Comparison of ENCODE assay signal across 15 cellular contexts in genomic region chr2:65030933-65031332, GRCh38. TPM values are rescaled to one million over a fixed set of nuclear protein-coding genes. Genes with fewer than 3 reads are reported as not detected.
DNase-seq lines count a peak whose midpoint lies in the region; ATAC-seq and TF ChIP-seq lines count a peak whose summit lies in the region.
"Had no signal": no experiment of that assay in that cellular context is flagged by ENCODE, and none has a peak within 500 bp of the region (broad histone marks: within the 10 kb centered on the region; RNA-seq: fewer than 3 reads in every experiment).

No MANE protein-coding gene starts in this region.

- peak overlapping the region; percentile 7 for H3K4me3 Mint-ChIP-seq in T-helper 2 cell treated with Interferon-gamma antibody and Interleukin-4, amounts not matched to agents 5 μg/mL and 100 μg/mL, for 36 hours
- peak overlapping the region; percentile 52 to 69 for H3K4me3 Mint-ChIP-seq in stimulated activated naive B cell treated with anti-CD40 and anti-IgM and Interleukin-4, amounts not matched to agents 10 μg/mL and 1 μg/mL and 100 μg/mL, for 72 hours
- H3K4me3 Mint-ChIP-seq in activated CD8-positive, alpha-beta memory T cell treated with anti-CD3 and anti-CD28 coated beads, Interleukin-2, amount 10 ng/mL, durations not matched to agents 7 days and 5 days: no peak overlapping the region

- intact Hi-C loops in colonic mucosa (cut with DNase I): no loop called here

- H3K9me3 Mint-ChIP-seq in T-helper 2 cell treated with Interferon-gamma antibody and Interleukin-4, amounts not matched to agents 5 μg/mL and 100 μg/mL, for 36 hours: no peaks in the 10 kb centered on the region
- H3K9me3 Mint-ChIP-seq in stimulated activated naive B cell treated with anti-CD40 and anti-IgM and Interleukin-4, amounts not matched to agents 10 μg/mL and 1 μg/mL and 100 μg/mL, for 72 hours: peaks cover 0 to under 1% of the 10 kb centered on the region in 2 donors
- no peaks in the 10 kb centered on the region for H3K9me3 Mint-ChIP-seq in activated CD8-positive, alpha-beta memory T cell treated with anti-CD3 and anti-CD28 coated beads, Interleukin-2, amount 10 ng/mL, durations not matched to agents 7 days and 5 days (ENCODE audit: low read depth)

- peak overlapping the region; percentile 22; the same call in 1 of the 2 replicates for H2AFZ ChIP-seq in KMS-11 (ENCODE audit: low read depth)

- H3K36me3 ChIP-seq in KMS-11 (ENCODE audit: insufficient read depth) (no peaks in the 10 kb centered on the region), colonic mucosa (no peaks in the 10 kb centered on the region)
- H3K36me3 ChIP-seq: sigmoid colon, upper lobe of right lung had no signal

- H4K20me1 ChIP-seq in KMS-11 (ENCODE audit: insufficient read depth): no peaks in the 10 kb centered on the region

- H3K79me2 ChIP-seq in KMS-11 (ENCODE audit: insufficient read depth, low read depth): no peaks in the 10 kb centered on the region

- CTCF ChIA-PET in activated CD8-positive, alpha-beta memory T cell treated with anti-CD3 and anti-CD28 coated beads, Interleukin-2, amount 10 ng/mL, durations not matched to agents 7 days and 5 days (lab: Charles Lee): interaction anchor here (0.9 to 6.1 kb wide), 5 partner anchors 9 to 117 kb away, joined by 3 to 38 read pairs (median 4); no protein-coding TSS in a partner anchor

- H3K4me1 ChIP-seq in KMS-11 (ENCODE audit: low read depth, poor library complexity, severe bottlenecking): peaks cover 72% of the 10 kb centered on the region
- H3K4me1 ChIP-seq in colonic mucosa: peaks cover 6% of the 10 kb centered on the region
- H3K4me1 ChIP-seq: sigmoid colon had no signal

- H3K9me3 ChIP-seq in colonic mucosa: no peaks in the 10 kb centered on the region
- H3K9me3 ChIP-seq: sigmoid colon, upper lobe of right lung had no signal

- H3K36me3 Mint-ChIP-seq in T-helper 2 cell treated with Interferon-gamma antibody and Interleukin-4, amounts not matched to agents 5 μg/mL and 100 μg/mL, for 36 hours (ENCODE audit: low read depth): peaks cover under 1% of the 10 kb centered on the region
- peaks cover 18 to 23% of the 10 kb centered on the region in 2 donors for H3K36me3 Mint-ChIP-seq in stimulated activated naive B cell treated with anti-CD40 and anti-IgM and Interleukin-4, amounts not matched to agents 10 μg/mL and 1 μg/mL and 100 μg/mL, for 72 hours
- no peaks in the 10 kb centered on the region for H3K36me3 Mint-ChIP-seq in activated CD8-positive, alpha-beta memory T cell treated with anti-CD3 and anti-CD28 coated beads, Interleukin-2, amount 10 ng/mL, durations not matched to agents 7 days and 5 days

- no peak for ATAC-seq in stimulated activated naive B cell treated with anti-CD40 and anti-IgM and Interleukin-4, amounts not matched to agents 10 μg/mL and 1 μg/mL and 100 μg/mL, for 72 hours (replicated peaks)
- ATAC-seq in activated CD8-positive, alpha-beta memory T cell treated with anti-CD3 and anti-CD28 coated beads, Interleukin-2, amount 10 ng/mL, durations not matched to agents 7 days and 5 days: no peak

- H3K27ac ChIP-seq in KMS-11: peak overlapping the region; percentile 63; the same call in 1 of the 2 replicates
- H3K27ac ChIP-seq in colonic mucosa: peak overlapping the region; percentile 90
- H3K27ac ChIP-seq: sigmoid colon, upper lobe of right lung had no signal

- no peak for DNase-seq in T-helper 2 cell treated with Interferon-gamma antibody and Interleukin-4, amounts not matched to agents 5 μg/mL and 100 μg/mL, for 36 hours (ENCODE audit: low spot score)
- DNase-seq in T-helper 2 cell (no peak), colonic mucosa (no peak), activated T-cell treated with anti-CD3 and anti-CD28 coated beads for 4 hours (no peak), H4 (ENCODE audit: low spot score) (no peak)
- DNase-seq in stimulated activated naive B cell treated with anti-CD40 and anti-IgM and Interleukin-4, amounts not matched to agents 10 μg/mL and 1 μg/mL and 100 μg/mL, for 72 hours: no peak
- DNase-seq in activated CD8-positive, alpha-beta memory T cell treated with anti-CD3 and anti-CD28 coated beads, Interleukin-2, amount 10 ng/mL, durations not matched to agents 7 days and 5 days: no peak
- DNase-seq: activated naive CD4-positive, alpha-beta T cell treated with Interleukin-2 at 50 U/mL for 16 hours; foreskin fibroblast; NCI-H2081 treated with DMSO at 0.1 percent for 48 hours; nucleus accumbens; sigmoid colon; stimulated activated CD4-positive, alpha-beta T cell treated with anti-CD3 and anti-CD28 coated beads, Interleukin-4, amount 100 ng/mL, for 1 hour; upper lobe of right lung had no signal

- H3K27ac Mint-ChIP-seq in T-helper 2 cell treated with Interferon-gamma antibody and Interleukin-4, amounts not matched to agents 5 μg/mL and 100 μg/mL, for 36 hours: peak overlapping the region; percentile 52
- H3K27ac Mint-ChIP-seq in stimulated activated naive B cell treated with anti-CD40 and anti-IgM and Interleukin-4, amounts not matched to agents 10 μg/mL and 1 μg/mL and 100 μg/mL, for 72 hours: peak overlapping the region; percentile 57
- no peak overlapping the region for H3K27ac Mint-ChIP-seq in activated CD8-positive, alpha-beta memory T cell treated with anti-CD3 and anti-CD28 coated beads, Interleukin-2, amount 10 ng/mL, durations not matched to agents 7 days and 5 days

- TF ChIP-seq CTCF in KMS-11 (conservative IDR thresholded peaks at IDR 0.05; ENCODE audit: low read depth, low read length): no peak
- TF ChIP-seq CTCF in colonic mucosa (IDR thresholded peaks at IDR 0.05): no peak

- H3K4me3 ChIP-seq in KMS-11 (IDR thresholded peaks at IDR 0.05; ENCODE audit: insufficient read depth, low read depth, low read length) (no peak overlapping the region), colonic mucosa (peak overlapping the region; percentile 4)
- H3K4me3 ChIP-seq: sigmoid colon had no signal

- peaks cover 23% of the 10 kb centered on the region for H3K4me1 Mint-ChIP-seq in T-helper 2 cell treated with Interferon-gamma antibody and Interleukin-4, amounts not matched to agents 5 μg/mL and 100 μg/mL, for 36 hours (ENCODE audit: low read depth)
- H3K4me1 Mint-ChIP-seq in stimulated activated naive B cell treated with anti-CD40 and anti-IgM and Interleukin-4, amounts not matched to agents 10 μg/mL and 1 μg/mL and 100 μg/mL, for 72 hours: peaks cover 46 to 68% of the 10 kb centered on the region in 2 donors
- H3K4me1 Mint-ChIP-seq in activated CD8-positive, alpha-beta memory T cell treated with anti-CD3 and anti-CD28 coated beads, Interleukin-2, amount 10 ng/mL, durations not matched to agents 7 days and 5 days: peaks cover 25% of the 10 kb centered on the region

- peak overlapping the region; percentile 95 for H3K4me2 ChIP-seq in KMS-11

- H3K27me3 ChIP-seq in KMS-11 (ENCODE audit: insufficient read depth, low read depth) (no peaks in the 10 kb centered on the region), colonic mucosa (no peaks in the 10 kb centered on the region)
- H3K27me3 ChIP-seq: sigmoid colon, upper lobe of right lung had no signal

- no peaks in the 10 kb centered on the region for H3K27me3 Mint-ChIP-seq in T-helper 2 cell treated with Interferon-gamma antibody and Interleukin-4, amounts not matched to agents 5 μg/mL and 100 μg/mL, for 36 hours (ENCODE audit: low read depth)
- H3K27me3 Mint-ChIP-seq in stimulated activated naive B cell treated with anti-CD40 and anti-IgM and Interleukin-4, amounts not matched to agents 10 μg/mL and 1 μg/mL and 100 μg/mL, for 72 hours: no peaks in the 10 kb centered on the region
- no peaks in the 10 kb centered on the region for H3K27me3 Mint-ChIP-seq in activated CD8-positive, alpha-beta memory T cell treated with anti-CD3 and anti-CD28 coated beads, Interleukin-2, amount 10 ng/mL, durations not matched to agents 7 days and 5 days

- H3K9ac ChIP-seq in KMS-11 (peak overlapping the region; percentile 40; the same call in 1 of the 2 replicates), colonic mucosa (ENCODE audit: low read depth in 2 of 2, low read length in 2 of 2) (peak overlapping the region; percentile 43 to 89)

RNA-seq across cellular contexts. Expression of gene CEP68, which starts 25.3 kb away (rescaled TPM):
- total RNA-seq in colonic mucosa: 1 to 10 TPM; 7.1 to 8.5 TPM
- 5.4 and 6.1 TPM in 2 replicates for total RNA-seq in H4 (2014; rRNA removed; shearing (Covaris generic))
- 1 to 10 TPM; 5.9 to 9.2 TPM for total RNA-seq in activated CD8-positive, alpha-beta memory T cell treated with anti-CD3 and anti-CD28 coated beads, Interleukin-2, amount 10 ng/mL, durations not matched to agents 7 days and 5 days

RNA-seq across cellular contexts. Expression of gene SLC1A4, which starts 41.7 kb away (rescaled TPM):
- total RNA-seq in colonic mucosa: 10 to 100 TPM; 13.7 to 32.4 TPM
- total RNA-seq in H4 (2014; rRNA removed; shearing (Covaris generic)): 27.0 and 30.1 TPM in 2 replicates
- 100 to 1,000 TPM in 1 of 2 experiments, 10 to 100 TPM in 1; 61.7 to 113 TPM for total RNA-seq in activated CD8-positive, alpha-beta memory T cell treated with anti-CD3 and anti-CD28 coated beads, Interleukin-2, amount 10 ng/mL, durations not matched to agents 7 days and 5 days
